ENCODE assay signal across 13 cellular contexts in the genomic region with DNA sequence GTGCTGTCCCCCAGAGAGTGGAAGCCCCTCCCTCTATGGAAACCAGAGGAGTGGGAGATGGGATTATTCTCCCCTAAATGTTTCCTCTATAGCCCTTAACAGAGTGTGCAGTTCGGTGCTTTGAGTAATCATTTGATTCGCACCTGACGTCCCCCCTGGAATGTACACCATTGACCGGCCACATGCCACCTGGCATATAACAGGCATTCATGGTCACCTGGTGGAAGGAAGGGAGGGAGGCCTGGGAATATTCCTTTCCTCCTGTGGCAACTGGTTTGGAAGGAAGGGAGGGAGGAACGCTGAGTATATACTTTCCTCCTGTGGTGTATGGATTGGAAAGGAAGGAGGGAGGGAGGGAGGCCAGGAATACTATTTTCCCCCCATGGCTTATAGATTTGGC.
DNase-seq lines count a peak whose midpoint lies in the region; ATAC-seq and TF ChIP-seq lines count a peak whose summit lies in the region.
"Had no signal": no experiment of that assay in that cellular context is flagged by ENCODE, and none has a peak within 500 bp of the region (broad histone marks: within the 10 kb centered on the region; RNA-seq: fewer than 3 reads in every experiment).

No MANE protein-coding gene starts in this region.

- no peak for TF ChIP-seq CTCF in heart right ventricle (IDR thresholded peaks at IDR 0.05)
- no peak for TF ChIP-seq CTCF in Peyer's patch (IDR thresholded peaks at IDR 0.05)
- no peak for TF ChIP-seq CTCF in upper lobe of right lung (IDR thresholded peaks at IDR 0.05)
- no peak for TF ChIP-seq CTCF in GM10248 (IDR thresholded peaks at IDR 0.05; ENCODE audit: control extremely low read depth, extremely low read depth, low read depth, missing control alignments)

- H3K4me1 ChIP-seq in heart right ventricle (no peaks in the 10 kb centered on the region), Peyer's patch (no peaks in the 10 kb centered on the region), upper lobe of right lung (no peaks in the 10 kb centered on the region)

- peaks cover 0 to 48% (median 0%) of the 10 kb centered on the region in 9 donors for H3K36me3 ChIP-seq in heart right ventricle
- H3K36me3 ChIP-seq in Peyer's patch: no peaks in the 10 kb centered on the region
- peaks cover 16% of the 10 kb centered on the region for H3K36me3 ChIP-seq in upper lobe of right lung

- intact Hi-C loops in cardiac septum (cut with DNase I): no loop called here
- intact Hi-C loops in heart right ventricle (cut with DNase I): loop anchor here in 5 of 10 donors (10.0 kb wide), 4 partner anchors 761 to 1331 kb away; a partner anchor contains a TSS
- intact Hi-C loops in upper lobe of right lung (cut with DNase I): no loop called here

- peak; percentile 22 for DNase-seq in cardiac septum (ENCODE audit: low spot score)
- no peak for DNase-seq in heart right ventricle
- peak in 2 of 3 donors; percentile 2 to 13 for DNase-seq in Peyer's patch
- DNase-seq in mesenteric fat pad (ENCODE audit: low spot score): peak; percentile 22
- DNase-seq in upper lobe of right lung: peak; percentile 20
- no peak for DNase-seq in NCI-H2081 treated with DMSO at 0.1 percent for 48 hours (lab: John Stamatoyannopoulos, UW)
- DNase-seq in GM10248 (ENCODE audit: extremely low spot score): no peak
- DNase-seq: ACHN; CD4-positive, alpha-beta memory T cell; DMS153; DMS79; GDM1; H9 had no signal

- ATAC-seq in heart right ventricle (no peak), upper lobe of right lung (no peak)

- CTCF ChIA-PET in GM10248 (lab: Yijun Ruan, JAX): no interaction called here

- H3K27ac ChIP-seq in heart right ventricle (no peak overlapping the region), Peyer's patch (no peak overlapping the region), upper lobe of right lung (no peak overlapping the region)

- WGBS in heart right ventricle, 2 donors: 81 to 84% methylated on average over 5 of the region's 5 CpGs

- POLR2A ChIA-PET in GM10248 (lab: Yijun Ruan, JAX): no interaction called here

- TF ChIP-seq POLR2A in Peyer's patch (IDR thresholded peaks at IDR 0.05): no peak

- H3K9me3 ChIP-seq in heart right ventricle (peaks cover 0 to 4% (median 0%) of the 10 kb centered on the region in 11 donors), Peyer's patch (no peaks in the 10 kb centered on the region), upper lobe of right lung (no peaks in the 10 kb centered on the region)

- H3K27me3 ChIP-seq in heart right ventricle (no peaks in the 10 kb centered on the region), Peyer's patch (no peaks in the 10 kb centered on the region), upper lobe of right lung (no peaks in the 10 kb centered on the region)

- H3K4me3 ChIP-seq in heart right ventricle: no peak overlapping the region
- no peak overlapping the region for H3K4me3 ChIP-seq in Peyer's patch
- H3K4me3 ChIP-seq in upper lobe of right lung: no peak overlapping the region

Comparison
In these comparisons a context has a peak if more than half of its experiments do, and no peak if none do; other contexts are left out.
1. DNase-seq: peak in cardiac septum (single experiment), Peyer's patch (2 of 3), mesenteric fat pad (single experiment) and upper lobe of right lung (single experiment); none in heart right ventricle (0 of 2), NCI-H2081 treated with DMSO at 0.1 percent for 48 hours (single experiment) and GM10248 (single experiment).